ENCODE assay signal across 29 cellular contexts in the genomic region with DNA sequence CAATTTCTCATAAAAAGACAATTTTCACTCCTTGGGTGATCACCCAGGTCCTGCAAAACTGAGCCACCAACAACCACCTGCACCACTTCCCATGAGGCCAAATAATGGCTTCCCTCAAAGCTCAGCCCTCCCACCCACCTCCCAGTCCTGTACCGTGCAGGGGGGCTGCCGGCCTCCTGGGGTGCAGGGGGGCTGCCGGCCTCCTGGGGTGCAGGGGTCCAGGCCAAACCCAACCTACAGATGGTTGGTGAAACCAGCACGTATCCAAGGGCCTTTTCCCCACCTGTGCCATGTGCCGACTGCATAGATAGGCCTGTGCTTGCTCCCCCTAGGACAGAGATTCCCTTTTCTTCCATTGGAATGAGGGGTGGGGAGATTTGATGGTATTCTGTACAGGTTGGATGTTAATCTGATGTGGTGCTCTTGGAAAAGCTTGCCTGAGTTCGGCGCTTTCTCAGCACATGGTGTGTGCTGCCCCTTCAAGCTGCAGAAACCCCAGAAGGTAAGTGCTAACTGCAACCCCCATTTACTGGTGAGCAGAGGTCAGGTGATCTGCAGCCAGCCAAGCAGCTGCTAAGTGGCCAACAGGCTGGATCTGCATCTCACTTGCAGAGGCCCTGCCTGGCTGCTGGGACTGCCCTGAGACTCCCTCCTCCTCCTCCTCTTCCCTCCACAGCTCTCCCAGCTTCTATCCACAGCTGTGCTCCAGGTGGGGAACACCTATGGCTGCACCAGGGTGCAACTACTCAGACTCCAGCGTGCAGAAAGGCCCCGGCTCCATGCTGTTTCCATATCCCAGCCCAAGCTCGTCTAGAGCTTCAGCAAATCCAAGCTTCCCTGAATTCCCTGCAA. TPM values are rescaled to one million over a fixed set of nuclear protein-coding genes. Genes with fewer than 3 reads are reported as not detected.
"Had no signal": no experiment of that assay in that cellular context is flagged by ENCODE, and none has a peak within 500 bp of the region (broad histone marks: within the 10 kb centered on the region; RNA-seq: fewer than 3 reads in every experiment).

No MANE protein-coding gene starts in this region.

- H3K36me3 ChIP-seq: breast epithelium, esophagus squamous epithelium, gastrocnemius medialis, neutrophil, ovary, right lobe of liver, thoracic aorta, upper lobe of left lung had no signal

- H3K4me3 Mint-ChIP-seq: activated CD8-positive, alpha-beta T cell treated with anti-CD3 and anti-CD28 coated beads, Interleukin-2, amount 10 ng/mL, durations not matched to agents 7 days and 5 days; activated naive CD8-positive, alpha-beta T cell; activated T-helper 17 cell treated with anti-CD3 and anti-CD28 coated beads, Interleukin-2, amount 50 U/mL, for 72 hours; central memory CD8-positive, alpha-beta T cell; natural killer cell; T-cell; T-helper 2 cell treated with Interferon-gamma antibody and Interleukin-4, amounts not matched to agents 5 μg/mL and 100 μg/mL, for 36 hours had no signal

- H3K9me3 ChIP-seq: breast epithelium, esophagus squamous epithelium, gastrocnemius medialis, neutrophil, ovary, right lobe of liver, thoracic aorta, upper lobe of left lung had no signal

- H3K27me3 Mint-ChIP-seq: activated naive CD8-positive, alpha-beta T cell; activated T-helper 17 cell treated with anti-CD3 and anti-CD28 coated beads, Interleukin-2, amount 50 U/mL, for 72 hours; T-cell had no signal

- H3K36me3 Mint-ChIP-seq: activated naive CD8-positive, alpha-beta T cell; natural killer cell; T-cell had no signal

- H3K4me1 ChIP-seq: breast epithelium, esophagus squamous epithelium, gastrocnemius medialis, right lobe of liver, upper lobe of left lung had no signal

- H3K4me3 ChIP-seq: breast epithelium, coronary artery, esophagus squamous epithelium, gastrocnemius medialis, lung, ovary, right lobe of liver, thoracic aorta, upper lobe of left lung had no signal

- DNase-seq: activated CD4-positive, alpha-beta T cell treated with anti-CD3 and anti-CD28 coated beads for 1 hour; activated CD4-positive, alpha-beta T cell treated with anti-CD3 and anti-CD28 coated beads, Interleukin-2, amount 50 U/mL, for 1 hour; activated CD8-positive, alpha-beta T cell treated with anti-CD3 and anti-CD28 coated beads, Interleukin-2, amount 10 ng/mL, durations not matched to agents 7 days and 5 days; activated naive CD4-positive, alpha-beta T cell; activated T-cell treated with anti-CD3 and anti-CD28 coated beads, Interleukin-2, amount 50 U/mL, for 1 hour; amniotic stem cell; esophagus squamous epithelium; gastrocnemius medialis; head of caudate nucleus; hypothalamus; islet precursor cell; left colon; natural killer cell; ovary; right lobe of liver; small intestine; stimulated activated naive CD4-positive, alpha-beta T cell; T-cell had no signal

- H3K27ac ChIP-seq: breast epithelium, coronary artery, esophagus squamous epithelium, gastrocnemius medialis, neutrophil, ovary, right lobe of liver, thoracic aorta, upper lobe of left lung had no signal

- H3K27ac Mint-ChIP-seq: activated CD8-positive, alpha-beta T cell treated with anti-CD3 and anti-CD28 coated beads, Interleukin-2, amount 10 ng/mL, durations not matched to agents 7 days and 5 days; activated naive CD8-positive, alpha-beta T cell; activated T-helper 17 cell treated with anti-CD3 and anti-CD28 coated beads, Interleukin-2, amount 50 U/mL, for 72 hours; natural killer cell; T-cell; T-helper 2 cell treated with Interferon-gamma antibody and Interleukin-4, amounts not matched to agents 5 μg/mL and 100 μg/mL, for 36 hours had no signal

- H3K4me1 Mint-ChIP-seq: activated T-helper 17 cell treated with anti-CD3 and anti-CD28 coated beads, Interleukin-2, amount 50 U/mL, for 72 hours; central memory CD8-positive, alpha-beta T cell; natural killer cell; T-cell had no signal

- ATAC-seq: activated CD8-positive, alpha-beta T cell treated with anti-CD3 and anti-CD28 coated beads, Interleukin-2, amount 10 ng/mL, durations not matched to agents 7 days and 5 days; activated T-helper 17 cell treated with anti-CD3 and anti-CD28 coated beads, Interleukin-2, amount 50 U/mL, for 72 hours; gastrocnemius medialis; left colon; natural killer cell; T-cell had no signal

- H3K9me3 Mint-ChIP-seq: activated T-helper 17 cell treated with anti-CD3 and anti-CD28 coated beads, Interleukin-2, amount 50 U/mL, for 72 hours; central memory CD8-positive, alpha-beta T cell; natural killer cell; T-helper 2 cell treated with Interferon-gamma antibody and Interleukin-4, amounts not matched to agents 5 μg/mL and 100 μg/mL, for 36 hours had no signal

- H3K27me3 ChIP-seq: breast epithelium, esophagus squamous epithelium, gastrocnemius medialis, ovary, right lobe of liver, upper lobe of left lung had no signal

RNA-seq across cellular contexts. Expression of a gene that starts 47.6 kb away (rescaled TPM):
- total RNA-seq: activated CD8-positive, alpha-beta T cell treated with anti-CD3 and anti-CD28 coated beads, Interleukin-2, amount 10 ng/mL, durations not matched to agents 7 days and 5 days; breast epithelium; esophagus squamous epithelium; gastrocnemius medialis; left colon; lung; natural killer cell; ovary; pulmonary artery endothelial cell; right lobe of liver; T-cell; thoracic aorta; upper lobe of left lung had no signal
- polyA plus RNA-seq: lung, ovary, small intestine had no signal
